ENCODE assay signal across 20 cellular contexts in the genomic region with DNA sequence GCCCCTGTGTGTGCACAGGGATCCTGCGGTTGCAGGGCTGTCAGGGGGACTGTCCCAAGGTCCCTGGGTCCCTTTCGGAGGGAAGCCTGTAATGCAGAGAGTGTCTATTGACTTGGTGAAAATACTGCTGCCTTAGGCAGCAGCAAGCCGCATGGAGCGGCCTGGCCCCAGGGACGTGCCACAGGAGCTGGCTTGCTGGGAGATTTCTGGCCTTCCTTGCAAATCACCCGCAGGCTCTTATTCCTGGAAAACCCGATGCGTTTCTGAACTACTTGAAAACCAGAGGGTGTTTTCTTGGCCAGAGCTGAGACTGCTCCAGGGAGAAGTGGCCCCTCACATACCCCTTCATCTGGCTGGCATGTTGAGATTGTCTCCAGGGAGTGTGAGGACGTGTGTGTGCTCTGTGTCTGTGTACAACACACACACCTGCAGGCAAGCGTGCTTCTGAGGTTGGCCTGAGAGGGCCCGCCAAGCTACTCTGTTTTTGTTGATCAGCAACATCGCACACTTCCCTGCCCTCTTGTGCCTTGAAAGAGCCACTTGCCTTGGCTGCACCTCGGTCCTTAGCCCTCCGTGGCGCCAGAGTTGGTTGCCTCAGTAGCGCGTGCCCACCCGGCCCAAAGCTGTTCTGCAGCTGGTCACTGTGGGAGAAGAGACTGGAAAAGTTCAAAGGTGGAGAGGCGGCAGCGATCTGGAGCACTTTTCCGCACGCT. TPM values are rescaled to one million over a fixed set of nuclear protein-coding genes. Genes with fewer than 3 reads are reported as not detected.
A peak's percentile ranks its signal among the peaks of the same experiment; 100 is the strongest.
DNase-seq lines count a peak whose midpoint lies in the region; ATAC-seq, FAIRE-seq and TF ChIP-seq lines count a peak whose summit lies in the region.
"Had no signal": no experiment of that assay in that cellular context is flagged by ENCODE, and none has a peak within 500 bp of the region (broad histone marks: within the 10 kb centered on the region; RNA-seq: fewer than 3 reads in every experiment).

No MANE protein-coding gene starts in this region.

- no peak overlapping the region for H4K91ac ChIP-seq in trophoblast cell (ENCODE audit: low read depth, low read length)

- H2AFZ ChIP-seq in astrocyte (ENCODE audit: low read depth, low read length), result no peak overlapping the region
- no peak overlapping the region for H2AFZ ChIP-seq in trophoblast cell (ENCODE audit: insufficient read depth, low read length, poor library complexity)

- H3K79me2 ChIP-seq in astrocyte (ENCODE audit: insufficient read depth, low read length) (peaks cover 96% of the 10 kb centered on the region), trophoblast cell (ENCODE audit: control insufficient read depth, insufficient read depth, low read length, poor library complexity) (no peaks in the 10 kb centered on the region)

- H3K27ac ChIP-seq in astrocyte (ENCODE audit: low read depth, low read length) (no peak overlapping the region), dorsolateral prefrontal cortex (peak overlapping the region in 49 of 59 donors; percentile 13 to 87 (median 69)), trophoblast cell (ENCODE audit: low read depth, low read length) (no peak overlapping the region)

- H3K9me3 ChIP-seq in astrocyte (ENCODE audit: insufficient read depth, low read depth, low read length) (no peaks in the 10 kb centered on the region), trophoblast cell (ENCODE audit: insufficient read depth, low read depth, low read length) (peaks cover 5% of the 10 kb centered on the region)

- no peak for DNase-seq in astrocyte (ENCODE audit: low read depth)
- DNase-seq in dorsolateral prefrontal cortex, result no peak
- DNase-seq in trophoblast cell, result no peak
- no peak for DNase-seq in type B pancreatic cell (ENCODE audit: extremely low spot score, unreplicated experiment)
- no peak for DNase-seq in amygdala (lab: John Stamatoyannopoulos, UW)
- no peak for DNase-seq in COLO668 (lab: John Stamatoyannopoulos, UW; ENCODE audit: unreplicated experiment)
- DNase-seq: COR-L47, EL, HFFc6, Kasumi-1, NCI-H1105, NCI-H1694, NCI-H510A treated with DMSO at 0.1 percent for 48 hours, NCI-H82 had no signal

- H3K79me1 ChIP-seq in trophoblast cell (ENCODE audit: low read length), result no peaks in the 10 kb centered on the region

- no CpG with 5 or more reads among the region's 22 CpGs for WGBS in trophoblast cell (ENCODE audit: extremely low coverage, insufficient coverage, insufficient read length)

- no peak overlapping the region for H3K9ac ChIP-seq in astrocyte (ENCODE audit: low read length)
- no peak overlapping the region for H3K9ac ChIP-seq in trophoblast cell (ENCODE audit: low read length)

- intact Hi-C loops in dorsolateral prefrontal cortex (cut with DNase I), result no loop called here

- H2AK5ac ChIP-seq in trophoblast cell (ENCODE audit: low read length), result no peak overlapping the region

- H3K18ac ChIP-seq in trophoblast cell (ENCODE audit: low read length), result no peak overlapping the region

- H3K4me2 ChIP-seq in astrocyte (ENCODE audit: low read length), result peak overlapping the region; percentile 71
- no peak overlapping the region for H3K4me2 ChIP-seq in trophoblast cell (ENCODE audit: low read length)

- H3K9me3 Mint-ChIP-seq in astrocyte (ENCODE audit: unreplicated experiment) (no peaks in the 10 kb centered on the region), type B pancreatic cell (no peaks in the 10 kb centered on the region)
- H3K9me3 Mint-ChIP-seq: IgD-negative memory B cell had no signal

- H3K23ac ChIP-seq in trophoblast cell (ENCODE audit: low read length), result no peak overlapping the region

- H4K8ac ChIP-seq in trophoblast cell (ENCODE audit: low read depth, low read length), result no peak overlapping the region

- H4K20me1 ChIP-seq in astrocyte (ENCODE audit: insufficient read depth, low read length), result peaks cover 45% of the 10 kb centered on the region

- H3K36me3 ChIP-seq in astrocyte (ENCODE audit: insufficient read depth, low read length) (no peaks in the 10 kb centered on the region), trophoblast cell (ENCODE audit: control insufficient read depth in 1 of 2, insufficient read depth in 2 of 2, low read length in 2 of 2) (no peaks in the 10 kb centered on the region)

- FAIRE-seq in astrocyte (lab: Jason Lieb, UNC), result no peak
- FAIRE-seq: H54 had no signal

- no peak for TF ChIP-seq CTCF in astrocyte (IDR thresholded peaks at IDR 0.05; ENCODE audit: insufficient read depth, low read depth, low read length)
- TF ChIP-seq CTCF in dorsolateral prefrontal cortex (IDR thresholded peaks at IDR 0.05 in 54 of 56, conservative IDR thresholded peaks at IDR 0.05 in 2 of 56; ENCODE audit: low read depth in 1 of 56, partially characterized antibody in 56 of 56), result no peak
- TF ChIP-seq CTCF in type B pancreatic cell (conservative IDR thresholded peaks at IDR 0.05), result no peak

- no peak overlapping the region for H3K4me3 ChIP-seq in astrocyte (ENCODE audit: insufficient read depth, low read depth, low read length)
- peak overlapping the region in 2 of 59 donors; percentile 16 to 27 for H3K4me3 ChIP-seq in dorsolateral prefrontal cortex
- H3K4me3 ChIP-seq in trophoblast cell (ENCODE audit: low read depth, low read length), result peak overlapping the region; percentile 13

- no peak overlapping the region for H2BK5ac ChIP-seq in trophoblast cell (ENCODE audit: low read depth, low read length, poor library complexity)

- H3K27ac Mint-ChIP-seq in astrocyte (ENCODE audit: unreplicated experiment) (no peak overlapping the region), type B pancreatic cell (peak overlapping the region; percentile 53)
- H3K27ac Mint-ChIP-seq: CD14-positive monocyte, HFFc6, IgD-negative memory B cell had no signal

- no peak overlapping the region for H3K4me3 Mint-ChIP-seq in astrocyte (ENCODE audit: unreplicated experiment)
- H3K4me3 Mint-ChIP-seq in type B pancreatic cell, result peak overlapping the region; percentile 59
- H3K4me3 Mint-ChIP-seq: HFFc6, IgD-negative memory B cell had no signal

- no peak overlapping the region for H4K12ac ChIP-seq in trophoblast cell (ENCODE audit: low read depth, low read length)

- H3K36me3 Mint-ChIP-seq in astrocyte (ENCODE audit: low read depth, unreplicated experiment), result peaks cover 2% of the 10 kb centered on the region
- H3K36me3 Mint-ChIP-seq in type B pancreatic cell, result no peaks in the 10 kb centered on the region
- H3K36me3 Mint-ChIP-seq: CD14-positive monocyte, IgD-negative memory B cell had no signal

- no peak for ATAC-seq in GM19324 (IDR thresholded peaks at IDR 0.05; ENCODE audit: low FRiP score, unreplicated experiment)

- H3K27me3 Mint-ChIP-seq in astrocyte (ENCODE audit: low read depth, unreplicated experiment) (peaks cover 61% of the 10 kb centered on the region), type B pancreatic cell (peaks cover 35% of the 10 kb centered on the region)

- no peak overlapping the region for H2BK120ac ChIP-seq in trophoblast cell (ENCODE audit: insufficient read depth, low read length, poor library complexity)

- no peaks in the 10 kb centered on the region for H3K27me3 ChIP-seq in astrocyte (ENCODE audit: insufficient read depth, low read length)
- H3K27me3 ChIP-seq in dorsolateral prefrontal cortex, result peaks cover 0 to 32% (median 4%) of the 10 kb centered on the region in 45 donors
- peaks cover 10% of the 10 kb centered on the region for H3K27me3 ChIP-seq in trophoblast cell (ENCODE audit: insufficient read depth, low read length)

- H3K4me1 Mint-ChIP-seq in astrocyte (ENCODE audit: low read depth, unreplicated experiment) (no peaks in the 10 kb centered on the region), type B pancreatic cell (ENCODE audit: unreplicated experiment) (peaks cover 41% of the 10 kb centered on the region)
- H3K4me1 Mint-ChIP-seq: IgD-negative memory B cell had no signal

- H3K4ac ChIP-seq in trophoblast cell (ENCODE audit: low read depth, low read length), result no peak overlapping the region

- H2BK12ac ChIP-seq in trophoblast cell (ENCODE audit: low read length), result no peak overlapping the region

- H3K14ac ChIP-seq in trophoblast cell (ENCODE audit: low read length), result no peak overlapping the region

- H3K4me1 ChIP-seq in astrocyte (ENCODE audit: insufficient read depth, low read length), result peaks cover 22% of the 10 kb centered on the region
- H3K4me1 ChIP-seq in trophoblast cell (ENCODE audit: control insufficient read depth in 1 of 2, insufficient read depth in 2 of 2, low read length in 2 of 2), result no peaks in the 10 kb centered on the region

RNA-seq across cellular contexts. Expression of a gene that starts 10.5 kb away (rescaled TPM):
- 0.43 and 1.5 TPM in 2 replicates for total RNA-seq in astrocyte
- total RNA-seq in dorsolateral prefrontal cortex, result 10 to 100 TPM in 119 of 120 experiments, 1 to 10 TPM in 1; 9.8 to 52.0 (median 18.9) TPM
- 0.19 and 0.27 TPM in 2 replicates for polyA plus RNA-seq in trophoblast cell (2013)
- total RNA-seq in type B pancreatic cell (ENCODE audit: low replicate concordance), result 10.3 and 23.6 TPM in 2 replicates
- total RNA-seq: HFFc6, HT1080 had no signal
- polyA plus RNA-seq: CD14-positive monocyte, IgD-negative memory B cell had no signal

RNA-seq across cellular contexts. Expression of a gene that starts 58.3 kb away (rescaled TPM):
- total RNA-seq in astrocyte (not detected in 2 replicates), dorsolateral prefrontal cortex (under 1 TPM in 1 of 120 experiments, not detected in 119; 0.32 TPM), type B pancreatic cell (ENCODE audit: low replicate concordance) (not detected in 2 replicates)
- polyA plus RNA-seq in trophoblast cell (2013), result not detected in 2 replicates
- total RNA-seq: A673, HFFc6, HT1080 had no signal
- polyA plus RNA-seq: CD14-positive monocyte, IgD-negative memory B cell had no signal

Comparison
In these comparisons a context has a peak if more than half of its experiments do, and no peak if none do; other contexts are left out.
1. H3K27ac ChIP-seq: peak in dorsolateral prefrontal cortex (49 of 59); none in astrocyte (single experiment) and trophoblast cell (single experiment).